10 cellular contexts compared by ENCODE assay signal in genomic region chr16:19210968-19211367, GRCh38. TPM values are rescaled to one million over a fixed set of nuclear protein-coding genes. Genes with fewer than 3 reads are reported as not detected.
DNase-seq lines count a peak whose midpoint lies in the region; ATAC-seq and TF ChIP-seq lines count a peak whose summit lies in the region.
"Had no signal": no experiment of that assay in that cellular context is flagged by ENCODE, and none has a peak within 500 bp of the region (broad histone marks: within the 10 kb centered on the region; RNA-seq: fewer than 3 reads in every experiment).

No MANE protein-coding gene starts in this region.

- H3K27ac Mint-ChIP-seq in progenitor cell of endocrine pancreas = peak overlapping the region; percentile 25
- H3K27ac Mint-ChIP-seq: activated CD8-positive, alpha-beta T cell treated with anti-CD3 and anti-CD28 coated beads, Interleukin-2, amount 10 ng/mL, durations not matched to agents 7 days and 5 days had no signal

- CTCF ChIA-PET in HEK293T (lab: Yijun Ruan, JAX) = no interaction called here

- H3K9me3 Mint-ChIP-seq in progenitor cell of endocrine pancreas (ENCODE audit: low read depth) = peaks cover 6% of the 10 kb centered on the region

- DNase-seq in NAMALWA (ENCODE audit: low spot score) (peak; percentile 77), progenitor cell of endocrine pancreas (ENCODE audit: low spot score, unreplicated experiment) (no peak), HEK293T (ENCODE audit: extremely low spot score) (no peak), NCI-H2107 treated with DMSO at 0.1 percent for 48 hours (lab: John Stamatoyannopoulos, UW; ENCODE audit: unreplicated experiment) (no peak)
- no peak for DNase-seq in effector CD8-positive, alpha-beta T cell (lab: John Stamatoyannopoulos, UW)
- DNase-seq: activated CD8-positive, alpha-beta T cell treated with anti-CD3 and anti-CD28 coated beads, Interleukin-2, amount 10 ng/mL, durations not matched to agents 7 days and 5 days; stimulated activated CD4-positive, alpha-beta T cell treated with anti-CD3 and anti-CD28 coated beads, Interleukin-1b, Interleukin-23, amount 100 ng/mL, for 48 hours had no signal

- POLR2A ChIA-PET in HEK293T (lab: Yijun Ruan, JAX) = no interaction called here

- ATAC-seq in GM19035 (IDR thresholded peaks at IDR 0.05; ENCODE audit: unreplicated experiment) (peak; percentile 43), HG02642 (IDR thresholded peaks at IDR 0.05; ENCODE audit: poor library complexity, unreplicated experiment) (peak; percentile 53)
- ATAC-seq: activated CD8-positive, alpha-beta T cell treated with anti-CD3 and anti-CD28 coated beads, Interleukin-2, amount 10 ng/mL, durations not matched to agents 7 days and 5 days had no signal

- H3K4me3 Mint-ChIP-seq in progenitor cell of endocrine pancreas (ENCODE audit: low read depth) = no peak overlapping the region
- H3K4me3 Mint-ChIP-seq: activated CD8-positive, alpha-beta T cell treated with anti-CD3 and anti-CD28 coated beads, Interleukin-2, amount 10 ng/mL, durations not matched to agents 7 days and 5 days; brain had no signal

- no peaks in the 10 kb centered on the region for H3K27me3 Mint-ChIP-seq in progenitor cell of endocrine pancreas

- peaks cover 8% of the 10 kb centered on the region for H3K36me3 Mint-ChIP-seq in progenitor cell of endocrine pancreas (ENCODE audit: insufficient read depth)

- no peak for TF ChIP-seq CTCF in progenitor cell of endocrine pancreas (IDR thresholded peaks at IDR 0.05; ENCODE audit: unreplicated experiment)

- H3K4me1 Mint-ChIP-seq in progenitor cell of endocrine pancreas (ENCODE audit: low read depth) = peaks cover 9% of the 10 kb centered on the region

TF ChIP-seq in HEK293T, 16 proteins besides CTCF, POLR2A, EP300 and RAD21:
- no peak for TF ChIP-seq LEF1 (IDR thresholded peaks at IDR 0.05; ENCODE audit: borderline replicate concordance)
- no peak for TF ChIP-seq FOXA1 (IDR thresholded peaks at IDR 0.05)
- TF ChIP-seq CTBP1 (IDR thresholded peaks at IDR 0.05; ENCODE audit: borderline replicate concordance) = no peak
- TF ChIP-seq SP1 (IDR thresholded peaks at IDR 0.05) = no peak
- TF ChIP-seq FOXM1 (IDR thresholded peaks at IDR 0.05; ENCODE audit: borderline replicate concordance) = no peak
- TF ChIP-seq L3MBTL2 (conservative IDR thresholded peaks at IDR 0.05) = no peak

RNA-seq across cellular contexts. Expression of gene SYT17, which starts 42.9 kb away (rescaled TPM):
- 6.6 and 10.7 TPM in 2 replicates for total RNA-seq in progenitor cell of endocrine pancreas
- total RNA-seq: activated CD8-positive, alpha-beta T cell treated with anti-CD3 and anti-CD28 coated beads, Interleukin-2, amount 10 ng/mL, durations not matched to agents 7 days and 5 days had no signal
